ENCODE assay signal across 8 cellular contexts in genomic region chr22:30309981-30310672, GRCh38. TPM values are rescaled to one million over a fixed set of nuclear protein-coding genes. Genes with fewer than 3 reads are reported as not detected.
DNase-seq lines count a peak whose midpoint lies in the region; ATAC-seq, FAIRE-seq and TF ChIP-seq lines count a peak whose summit lies in the region.

No MANE protein-coding gene starts in this region.

- H3K4me3 ChIP-seq in kidney (ENCODE audit: low read length in 2 of 2) (peak overlapping the region in 1 of 2 donors; percentile 26), BE2C (ENCODE audit: low read depth, low read length) (no peak overlapping the region)

- H3K4me1 ChIP-seq in kidney (ENCODE audit: control insufficient read depth in 1 of 2, insufficient read depth in 1 of 2, low read depth in 1 of 2, low read length in 2 of 2) = peaks cover 65 to 83% of the 10 kb centered on the region in 2 donors
- H3K4me1 ChIP-seq in BE2C = peaks cover 3% of the 10 kb centered on the region; the same call in 1 of the 2 replicates

- H3K27ac ChIP-seq in kidney (ENCODE audit: low read depth in 2 of 2, low read length in 2 of 2) = peak overlapping the region; percentile 84 to 85

- POLR2A ChIA-PET in activated CD4-positive, alpha-beta memory T cell treated with anti-CD3 and anti-CD28 coated beads for 36 hours (lab: Charles Lee) = interaction anchor here (1.1 to 2.5 kb wide), 2 partner anchors 14 to 17 kb away, joined by 3 to 8 read pairs; partner anchors contain the start of gene TBC1D10A

- peaks cover 94% of the 10 kb centered on the region for H3K4me1 Mint-ChIP-seq in activated CD4-positive, alpha-beta memory T cell treated with anti-CD3 and anti-CD28 coated beads for 36 hours (ENCODE audit: low read depth)
- peaks cover 68% of the 10 kb centered on the region for H3K4me1 Mint-ChIP-seq in type B pancreatic cell (ENCODE audit: unreplicated experiment)

- TF ChIP-seq CTCF in kidney (IDR thresholded peaks at IDR 0.05; ENCODE audit: borderline replicate concordance, extremely low read depth, insufficient read depth) (no peak), type B pancreatic cell (conservative IDR thresholded peaks at IDR 0.05) (no peak), BE2C (IDR thresholded peaks at IDR 0.05; ENCODE audit: low read depth, low read length) (no peak)

- peak overlapping the region; percentile 98 for H3K27ac Mint-ChIP-seq in activated CD4-positive, alpha-beta memory T cell treated with anti-CD3 and anti-CD28 coated beads for 36 hours
- peak overlapping the region; percentile 80 for H3K27ac Mint-ChIP-seq in type B pancreatic cell

- CTCF ChIA-PET in activated CD4-positive, alpha-beta memory T cell treated with anti-CD3 and anti-CD28 coated beads for 36 hours (lab: Charles Lee) = interaction anchor here (1.4 to 1.6 kb wide), 2 partner anchors 22 to 78 kb away, joined by 7 read pairs; partner anchors contain the start of gene RNF215

- H3K9me3 ChIP-seq in kidney (ENCODE audit: control insufficient read depth in 1 of 2, low read length in 2 of 2) (no peaks in the 10 kb centered on the region), BE2C (no peaks in the 10 kb centered on the region)

- H3K9ac ChIP-seq in kidney (ENCODE audit: low read length in 2 of 2) = peak overlapping the region in 1 of 2 donors; percentile 69

- ATAC-seq in HG02678 (IDR thresholded peaks at IDR 0.05; ENCODE audit: unreplicated experiment) = no peak

- H3K4me3 Mint-ChIP-seq in activated CD4-positive, alpha-beta memory T cell treated with anti-CD3 and anti-CD28 coated beads for 36 hours = no peak overlapping the region
- no peak overlapping the region for H3K4me3 Mint-ChIP-seq in type B pancreatic cell

- peaks cover 3% of the 10 kb centered on the region for H3K36me3 Mint-ChIP-seq in activated CD4-positive, alpha-beta memory T cell treated with anti-CD3 and anti-CD28 coated beads for 36 hours
- H3K36me3 Mint-ChIP-seq in type B pancreatic cell = peaks cover 10% of the 10 kb centered on the region

- no peak for FAIRE-seq in kidney (lab: Jason Lieb, UNC)

- no peaks in the 10 kb centered on the region for H3K27me3 ChIP-seq in BE2C

- H3K36me3 ChIP-seq in kidney (ENCODE audit: control insufficient read depth in 1 of 2, insufficient read depth in 2 of 2, low read length in 2 of 2) = no peaks in the 10 kb centered on the region
- no peaks in the 10 kb centered on the region for H3K36me3 ChIP-seq in BE2C

- intact Hi-C loops in activated CD4-positive, alpha-beta memory T cell treated with anti-CD3 and anti-CD28 coated beads for 36 hours (cut with micrococcal nuclease) = loop anchor here (1.0 kb wide), 1 partner anchor 23 kb away; no protein-coding TSS in a partner anchor
- intact Hi-C loops in kidney (cut with DNase I) = no loop called here

- H3K9me3 Mint-ChIP-seq in activated CD4-positive, alpha-beta memory T cell treated with anti-CD3 and anti-CD28 coated beads for 36 hours = no peaks in the 10 kb centered on the region
- no peaks in the 10 kb centered on the region for H3K9me3 Mint-ChIP-seq in type B pancreatic cell

- H3K27me3 Mint-ChIP-seq in activated CD4-positive, alpha-beta memory T cell treated with anti-CD3 and anti-CD28 coated beads for 36 hours = no peaks in the 10 kb centered on the region
- H3K27me3 Mint-ChIP-seq in type B pancreatic cell = no peaks in the 10 kb centered on the region

- in situ Hi-C loops in Caki2 (cut with HindIII; ENCODE audit: low pct_unique_long_range_greater_than_20kb, low sequenced_read_pairs) = no loop called here

- DNase-seq in Caki2 (ENCODE audit: low read depth) = peak; percentile 59
- DNase-seq in HCEC 1CT = peak; percentile 59
- no peak for DNase-seq in activated CD4-positive, alpha-beta memory T cell treated with anti-CD3 and anti-CD28 coated beads for 36 hours
- no peak for DNase-seq in kidney
- no peak for DNase-seq in type B pancreatic cell (ENCODE audit: extremely low spot score, unreplicated experiment)
- no peak for DNase-seq in NCI-H2107 (lab: John Stamatoyannopoulos, UW)
- DNase-seq in BE2C = no peak

RNA-seq across cellular contexts. Expression of gene TBC1D10A, which starts 16.6 kb away (rescaled TPM):
- 44.3 and 45.5 TPM in 2 replicates for total RNA-seq in Caki2 (2014; rRNA removed; shearing (Covaris generic); ENCODE audit: low replicate concordance)
- total RNA-seq in activated CD4-positive, alpha-beta memory T cell treated with anti-CD3 and anti-CD28 coated beads for 36 hours = 10 to 100 TPM; 28.9 to 29.0 TPM
- 34.5 TPM for total RNA-seq in kidney
- polyA plus RNA-seq in kidney (ENCODE audit: insufficient read depth, low read depth, low replicate concordance) = 31.0 TPM
- 15.3 and 21.5 TPM in 2 replicates for total RNA-seq in type B pancreatic cell (ENCODE audit: low replicate concordance)
- 2.9 TPM for polyA plus RNA-seq in BE2C (2012; ENCODE audit: insufficient read depth, insufficient read length, low read depth)

RNA-seq across cellular contexts. Expression of gene CASTOR1, which starts 20.8 kb away (rescaled TPM):
- 14.0 and 16.0 TPM in 2 replicates for total RNA-seq in Caki2 (2014; rRNA removed; shearing (Covaris generic); ENCODE audit: low replicate concordance)
- 1 to 10 TPM; 3.6 to 4.0 TPM for total RNA-seq in activated CD4-positive, alpha-beta memory T cell treated with anti-CD3 and anti-CD28 coated beads for 36 hours
- total RNA-seq in kidney = 16.5 TPM
- 71.7 TPM for polyA plus RNA-seq in kidney (ENCODE audit: insufficient read depth, low read depth, low replicate concordance)
- total RNA-seq in type B pancreatic cell (ENCODE audit: low replicate concordance) = 11.4 TPM in 2 replicates
- 3.8 TPM for polyA plus RNA-seq in BE2C (2012; ENCODE audit: insufficient read depth, insufficient read length, low read depth)

RNA-seq across cellular contexts. Expression of gene OSM, which starts 43.5 kb away (rescaled TPM):
- not detected in 2 replicates for total RNA-seq in Caki2 (2014; rRNA removed; shearing (Covaris generic); ENCODE audit: low replicate concordance)
- total RNA-seq in activated CD4-positive, alpha-beta memory T cell treated with anti-CD3 and anti-CD28 coated beads for 36 hours = 10 to 100 TPM; 39.6 to 41.2 TPM
- total RNA-seq in kidney (1.2 TPM), type B pancreatic cell (ENCODE audit: low replicate concordance) (not detected in 2 replicates)
- polyA plus RNA-seq in kidney (ENCODE audit: insufficient read depth, low read depth, low replicate concordance) = 0.56 TPM
- polyA plus RNA-seq in BE2C (2012; ENCODE audit: insufficient read depth, insufficient read length, low read depth) = not detected

RNA-seq across cellular contexts. Expression of gene SF3A1, which starts 46.6 kb away (rescaled TPM):
- total RNA-seq in Caki2 (2014; rRNA removed; shearing (Covaris generic); ENCODE audit: low replicate concordance) = 12.7 and 15.5 TPM in 2 replicates
- total RNA-seq in activated CD4-positive, alpha-beta memory T cell treated with anti-CD3 and anti-CD28 coated beads for 36 hours = 100 to 1,000 TPM; 255 to 273 TPM
- total RNA-seq in kidney = 179 TPM
- polyA plus RNA-seq in kidney (ENCODE audit: insufficient read depth, low read depth, low replicate concordance) = 23.7 TPM
- total RNA-seq in type B pancreatic cell (ENCODE audit: low replicate concordance) = 160 and 190 TPM in 2 replicates
- polyA plus RNA-seq in BE2C (2012; ENCODE audit: insufficient read depth, insufficient read length, low read depth) = 394 TPM

RNA-seq across cellular contexts. Expression of gene CCDC157, which starts 46.7 kb away (rescaled TPM):
- 2.0 and 2.2 TPM in 2 replicates for total RNA-seq in Caki2 (2014; rRNA removed; shearing (Covaris generic); ENCODE audit: low replicate concordance)
- 1 to 10 TPM; 2.1 to 2.9 TPM for total RNA-seq in activated CD4-positive, alpha-beta memory T cell treated with anti-CD3 and anti-CD28 coated beads for 36 hours
- total RNA-seq in kidney (5.1 TPM), type B pancreatic cell (ENCODE audit: low replicate concordance) (6.9 and 9.4 TPM in 2 replicates)
- polyA plus RNA-seq in kidney (ENCODE audit: insufficient read depth, low read depth, low replicate concordance) = 6.0 TPM
- polyA plus RNA-seq in BE2C (2012; ENCODE audit: insufficient read depth, insufficient read length, low read depth) = 3.4 TPM

Comparison
In these comparisons a context has a peak if more than half of its experiments do, and no peak if none do; other contexts are left out.
1. DNase-seq: peak in Caki2 (single experiment) and HCEC 1CT (single experiment); none in activated CD4-positive, alpha-beta memory T cell treated with anti-CD3 and anti-CD28 coated beads for 36 hours (single experiment), kidney (single experiment), type B pancreatic cell (single experiment), NCI-H2107 (single experiment) and BE2C (single experiment).
2. RNA of gene OSM, which starts 43.5 kb away (total RNA-seq): 39.6 to 41.2 TPM in activated CD4-positive, alpha-beta memory T cell treated with anti-CD3 and anti-CD28 coated beads for 36 hours; 1.2 TPM in kidney (single experiment), not detected in Caki2 and not detected in type B pancreatic cell; every median in the first group is over 10 times any median in the second.